19 cellular contexts compared by ENCODE assay signal in genomic region chr7:112183266-112183665, GRCh38. TPM values are rescaled to one million over a fixed set of nuclear protein-coding genes. Genes with fewer than 3 reads are reported as not detected.
DNase-seq lines count a peak whose midpoint lies in the region; ATAC-seq, FAIRE-seq and TF ChIP-seq lines count a peak whose summit lies in the region.
"Had no signal": no experiment of that assay in that cellular context is flagged by ENCODE, and none has a peak within 500 bp of the region (broad histone marks: within the 10 kb centered on the region; RNA-seq: fewer than 3 reads in every experiment).

No MANE protein-coding gene starts in this region.

- H3K4me1 ChIP-seq in HepG2 (ENCODE audit: insufficient read depth, low read length) = peaks cover 46% of the 10 kb centered on the region
- no peaks in the 10 kb centered on the region for H3K4me1 ChIP-seq in right lobe of liver
- peaks cover 61% of the 10 kb centered on the region for H3K4me1 ChIP-seq in psoas muscle
- no peaks in the 10 kb centered on the region for H3K4me1 ChIP-seq in pancreas

- FAIRE-seq in HepG2 (lab: Jason Lieb, UNC) (no peak), pancreas (lab: Jason Lieb, UNC) (no peak)
- FAIRE-seq: GM12878, GM18507, H54 had no signal

- H3K4me3 Mint-ChIP-seq in endothelial cell (ENCODE audit: unreplicated experiment) = no peak overlapping the region
- H3K4me3 Mint-ChIP-seq: CD4-positive, CD25-positive, alpha-beta regulatory T cell; IgD-negative memory B cell had no signal

- DNase-seq in HepG2 (ENCODE audit: low spot score) (peak; percentile 32), right lobe of liver (no peak), endothelial cell (ENCODE audit: low spot score) (no peak), psoas muscle (no peak), pancreas (no peak), HUDEP-2 (lab: John Stamatoyannopoulos, UW; ENCODE audit: unreplicated experiment in 76 of 76) (no peak)
- DNase-seq: ACHN; Calu3; CD4-positive, CD25-positive, alpha-beta regulatory T cell; DMS 273 treated with DMSO at 0.1 percent for 48 hours; DMS79; GM23248 had no signal

- H3K9ac ChIP-seq in HepG2 (ENCODE audit: insufficient read depth, low read depth, low read length) = no peak overlapping the region
- H3K9ac ChIP-seq: BLaER1 treated with 17β-estradiol and CSF1 and Interleukin-3, amounts not matched to agents 10 nM and 100 nM; GM23248 had no signal

- H3K4me2 ChIP-seq in HepG2 (ENCODE audit: low read depth, low read length) = peak overlapping the region; percentile 49; the same call in 1 of the 2 replicates

- no peak overlapping the region for H3K27ac ChIP-seq in HepG2 (ENCODE audit: extremely low read length, insufficient read depth, low read length)
- H3K27ac ChIP-seq in right lobe of liver = no peak overlapping the region
- peak overlapping the region; percentile 43 for H3K27ac ChIP-seq in psoas muscle
- no peak overlapping the region for H3K27ac ChIP-seq in pancreas
- H3K27ac ChIP-seq: BLaER1 treated with 17β-estradiol and CSF1 and Interleukin-3, amounts not matched to agents 10 nM and 100 nM; GM23248 had no signal

- H3K9me3 ChIP-seq in HepG2 (ENCODE audit: low read length) (no peaks in the 10 kb centered on the region), right lobe of liver (no peaks in the 10 kb centered on the region), psoas muscle (no peaks in the 10 kb centered on the region), pancreas (no peaks in the 10 kb centered on the region)
- H3K9me3 ChIP-seq: BLaER1 treated with 17β-estradiol and CSF1 and Interleukin-3, amounts not matched to agents 10 nM and 100 nM had no signal

- no peaks in the 10 kb centered on the region for H3K9me3 Mint-ChIP-seq in endothelial cell (ENCODE audit: unreplicated experiment)
- H3K9me3 Mint-ChIP-seq: IgD-negative memory B cell had no signal

- H3K27ac Mint-ChIP-seq in endothelial cell (ENCODE audit: unreplicated experiment) = peak overlapping the region; percentile 55
- H3K27ac Mint-ChIP-seq: CD4-positive, CD25-positive, alpha-beta regulatory T cell; IgD-negative memory B cell had no signal

- no TSS peak for BruUV-seq in HepG2 (replicated peaks; lab: Mats Ljungman, UMichigan)

- H3K27me3 Mint-ChIP-seq in endothelial cell (ENCODE audit: unreplicated experiment) = no peaks in the 10 kb centered on the region

- peaks cover 69% of the 10 kb centered on the region for H3K79me2 ChIP-seq in HepG2 (ENCODE audit: insufficient read depth, low read length)

- TF ChIP-seq EP300 in HepG2 (IDR thresholded peaks at IDR 0.05; ENCODE audit: low read depth in 2 of 2, low read length in 2 of 2) (no peak), HepG2 (CRISPR knock-in tag; IDR thresholded peaks at IDR 0.05; ENCODE audit: borderline replicate concordance) (no peak)

- TF ChIP-seq CTCF in HepG2 (CRISPR knock-in tag; IDR thresholded peaks at IDR 0.05) (no peak), right lobe of liver (IDR thresholded peaks at IDR 0.05) (no peak), endothelial cell (IDR thresholded peaks at IDR 0.05; ENCODE audit: unreplicated experiment) (no peak), psoas muscle (IDR thresholded peaks at IDR 0.05) (no peak), pancreas (IDR thresholded peaks at IDR 0.05) (no peak)

- intact Hi-C loops in HepG2 (cut with micrococcal nuclease; ENCODE audit: unreplicated experiment) = no loop called here
- intact Hi-C loops in right lobe of liver (cut with DNase I) = no loop called here
- intact Hi-C loops in psoas muscle (cut with DNase I) = no loop called here
- intact Hi-C loops in pancreas (cut with DNase I) = no loop called here

- peaks cover 5% of the 10 kb centered on the region for H3K36me3 Mint-ChIP-seq in endothelial cell (ENCODE audit: low read depth, unreplicated experiment)
- H3K36me3 Mint-ChIP-seq: CD4-positive, CD25-positive, alpha-beta regulatory T cell; IgD-negative memory B cell had no signal

- WGBS in HepG2 (ENCODE audit: low lambda C conversion rate) = 20% methylated on average over 1 of the region's 1 CpG
- WGBS in right lobe of liver (ENCODE audit: insufficient coverage, low coverage, low lambda C conversion rate, missing lambda C conversion rate) = 78% methylated on average over 1 of the region's 1 CpG
- WGBS in psoas muscle, 3 donors = 66 to 82% (median 78%) methylated on average over 1 of the region's 1 CpG
- WGBS in pancreas, 2 donors = 82 to 95% methylated on average over 1 of the region's 1 CpG

- TF ChIP-seq POLR2A in HepG2 (IDR thresholded peaks at IDR 0.05; ENCODE audit: insufficient read depth in 1 of 2, low read depth in 2 of 2, low read length in 2 of 2) (no peak), right lobe of liver (IDR thresholded peaks at IDR 0.05) (no peak)

- no peaks in the 10 kb centered on the region for H3K36me3 ChIP-seq in HepG2 (replicated peaks in 1 of 2; ENCODE audit: control insufficient read depth in 1 of 2, insufficient read depth in 2 of 2, low read length in 2 of 2)
- H3K36me3 ChIP-seq in right lobe of liver = no peaks in the 10 kb centered on the region
- no peaks in the 10 kb centered on the region for H3K36me3 ChIP-seq in psoas muscle (ENCODE audit: insufficient read depth in 1 of 2, low read depth in 1 of 2)
- H3K36me3 ChIP-seq in pancreas = no peaks in the 10 kb centered on the region

- no peaks in the 10 kb centered on the region for H3K27me3 ChIP-seq in HepG2 (ENCODE audit: control insufficient read depth in 1 of 2, insufficient read depth in 2 of 2, low read length in 2 of 2)
- H3K27me3 ChIP-seq in right lobe of liver = no peaks in the 10 kb centered on the region
- H3K27me3 ChIP-seq in psoas muscle (ENCODE audit: insufficient read depth in 3 of 3, low read length in 2 of 3) = no peaks in the 10 kb centered on the region
- H3K27me3 ChIP-seq in pancreas = no peaks in the 10 kb centered on the region
- H3K27me3 ChIP-seq: BLaER1 treated with 17β-estradiol and CSF1 and Interleukin-3, amounts not matched to agents 10 nM and 100 nM had no signal

- POLR2A ChIA-PET in HepG2 (lab: Yijun Ruan, JAX) = interaction anchor here (1.0 to 1.6 kb wide), 4 partner anchors 11 to 252 kb away, joined by 3 to 5 read pairs (median 4); no protein-coding TSS in a partner anchor

- peak; percentile 70 for ATAC-seq in HepG2
- ATAC-seq in right lobe of liver = no peak
- ATAC-seq in psoas muscle = no peak
- ATAC-seq in pancreas = no peak
- ATAC-seq in GM21367 (IDR thresholded peaks at IDR 0.05; ENCODE audit: unreplicated experiment) = no peak
- ATAC-seq: GM12878, HCT116 had no signal

- H3K4me1 Mint-ChIP-seq in endothelial cell (ENCODE audit: unreplicated experiment) = peaks cover 79% of the 10 kb centered on the region
- H3K4me1 Mint-ChIP-seq: CD4-positive, CD25-positive, alpha-beta regulatory T cell; IgD-negative memory B cell had no signal

- peaks cover 14% of the 10 kb centered on the region for H4K20me1 ChIP-seq in HepG2 (ENCODE audit: insufficient read depth, low read length)

- CTCF ChIA-PET in HepG2 (lab: Yijun Ruan, JAX; ENCODE audit: low intra/inter-chr PET ratio, low total read pairs) = no interaction called here

- no peak for TF ChIP-seq RAD21 in HepG2 (CRISPR knock-in tag; IDR thresholded peaks at IDR 0.05)

- no peak overlapping the region for H3K4me3 ChIP-seq in HepG2 (replicated peaks in 1 of 3; ENCODE audit: insufficient read depth in 1 of 3, low read depth in 2 of 3, low read length in 3 of 3)
- no peak overlapping the region for H3K4me3 ChIP-seq in right lobe of liver
- H3K4me3 ChIP-seq in psoas muscle = no peak overlapping the region
- H3K4me3 ChIP-seq in pancreas = no peak overlapping the region
- H3K4me3 ChIP-seq: BLaER1 treated with 17β-estradiol and CSF1 and Interleukin-3, amounts not matched to agents 10 nM and 100 nM; GM12878; GM23248 had no signal

- H2AFZ ChIP-seq in HepG2 (ENCODE audit: low read length) = no peak overlapping the region
- H2AFZ ChIP-seq: GM23248 had no signal

- in situ Hi-C loops in HepG2 (cut with HindIII; ENCODE audit: extremely low pct_ligation_motif_present, low pct_unique_long_range_greater_than_20kb) = no loop called here

RNA-seq across cellular contexts. Expression of gene DOCK4, which starts 22.9 kb away (rescaled TPM):
- total RNA-seq in HepG2 (2016; rRNA removed; fragmentation: Illumina TruSeq; extraction: Trizol) = 13.5 and 19.1 TPM in 2 replicates
- 6.3 and 6.4 TPM in 2 replicates for total RNA-seq in HepG2 (2016; cell fraction: cytosol; rRNA removed; fragmentation: Illumina TruSeq; extraction: Trizol; ENCODE audit: low read depth)
- 14.2 and 17.5 TPM in 2 replicates for total RNA-seq in HepG2 (2016; cell fraction: insoluble cytoplasmic fraction; rRNA removed; fragmentation: Illumina TruSeq; extraction: Trizol)
- total RNA-seq in HepG2 (2016; cell fraction: membrane; rRNA removed; fragmentation: Illumina TruSeq; extraction: Trizol) = 4.5 and 6.0 TPM in 2 replicates
- 45.8 and 53.4 TPM in 2 replicates for total RNA-seq in HepG2 (2016; cell fraction: nucleus; rRNA removed; fragmentation: Illumina TruSeq; extraction: Trizol)
- 16.2 and 17.4 TPM in 2 replicates for polyA plus RNA-seq in HepG2 (2011; rRNA removed)
- polyA plus RNA-seq in HepG2 (2011; cell fraction: cytosol; rRNA removed) = 9.8 and 10.6 TPM in 2 replicates
- polyA plus RNA-seq in HepG2 (2011; cell fraction: nucleus; rRNA removed) = 23.1 and 29.8 TPM in 2 replicates
- polyA plus RNA-seq in HepG2 (2012) = 12.9 and 13.0 TPM in 2 replicates
- 0.15 and 0.33 TPM in 2 replicates for polyA plus RNA-seq in HepG2 (2016; cell fraction: cytosol; fragmentation: Illumina TruSeq; extraction: Trizol; ENCODE audit: low read depth)
- 6.8 TPM in 2 replicates for polyA plus RNA-seq in HepG2 (2016; cell fraction: insoluble cytoplasmic fraction; fragmentation: Illumina TruSeq; extraction: Trizol; ENCODE audit: low read depth)
- 0.62 and 0.66 TPM in 2 replicates for polyA plus RNA-seq in HepG2 (2016; cell fraction: membrane; fragmentation: Illumina TruSeq; extraction: Trizol; ENCODE audit: low read depth)
- polyA plus RNA-seq in HepG2 (2016; cell fraction: nucleus; fragmentation: Illumina TruSeq; extraction: Trizol; ENCODE audit: insufficient read depth, low read depth) = 18.9 and 19.8 TPM in 2 replicates
- polyA minus RNA-seq in HepG2 (2011; rRNA and poly(A)+ RNA removed; ENCODE audit: low replicate concordance) = 5.9 and 36.9 TPM in 2 replicates
- 21.7 and 38.6 TPM in 2 replicates for polyA minus RNA-seq in HepG2 (2011; cell fraction: cytosol; rRNA and poly(A)+ RNA removed)
- 212 and 216 TPM in 2 replicates for polyA minus RNA-seq in HepG2 (2011; cell fraction: nucleus; rRNA and poly(A)+ RNA removed)
- total RNA-seq in right lobe of liver = 10 to 100 TPM in 5 of 6 experiments, 1 to 10 TPM in 1; 9.4 to 29.9 (median 22.8) TPM
- total RNA-seq in endothelial cell (ENCODE audit: unreplicated experiment) = 99.2 TPM
- 10 to 100 TPM in 2 of 4 donors, 1 to 10 TPM in 2; 7.1 to 12.7 (median 10.9) TPM for total RNA-seq in psoas muscle
- 1 to 10 TPM; 1.8 to 4.2 (median 3.9) TPM for polyA plus RNA-seq in psoas muscle
- total RNA-seq in pancreas = 10 to 100 TPM in 2 of 6 donors, 1 to 10 TPM in 4; 5.5 to 15.5 (median 7.3) TPM
- polyA plus RNA-seq in pancreas = 1 to 10 TPM; 5.4 to 5.5 TPM
- polyA plus RNA-seq: CD4-positive, CD25-positive, alpha-beta regulatory T cell; IgD-negative memory B cell had no signal

RNA-seq across cellular contexts. Expression of gene ZNF277, which starts 23.2 kb away (rescaled TPM):
- total RNA-seq in HepG2 (2016; rRNA removed; fragmentation: Illumina TruSeq; extraction: Trizol) (30.1 and 44.8 TPM in 2 replicates), right lobe of liver (10 to 100 TPM; 11.2 to 20.9 (median 13.1) TPM), endothelial cell (ENCODE audit: unreplicated experiment) (26.1 TPM), psoas muscle (10 to 100 TPM; 10.0 to 13.3 (median 12.0) TPM), pancreas (10 to 100 TPM; 15.1 to 25.3 (median 20.3) TPM)
- 12.0 and 13.8 TPM in 2 replicates for total RNA-seq in HepG2 (2016; cell fraction: cytosol; rRNA removed; fragmentation: Illumina TruSeq; extraction: Trizol; ENCODE audit: low read depth)
- total RNA-seq in HepG2 (2016; cell fraction: insoluble cytoplasmic fraction; rRNA removed; fragmentation: Illumina TruSeq; extraction: Trizol) = 29.9 and 44.3 TPM in 2 replicates
- 31.0 and 38.7 TPM in 2 replicates for total RNA-seq in HepG2 (2016; cell fraction: membrane; rRNA removed; fragmentation: Illumina TruSeq; extraction: Trizol)
- 20.9 and 21.0 TPM in 2 replicates for total RNA-seq in HepG2 (2016; cell fraction: nucleus; rRNA removed; fragmentation: Illumina TruSeq; extraction: Trizol)
- polyA plus RNA-seq in HepG2 (2011; rRNA removed) (20.0 and 29.1 TPM in 2 replicates), psoas muscle (10 to 100 TPM in 1 of 3 donors, 1 to 10 TPM in 2; 6.9 to 16.7 (median 8.9) TPM), pancreas (10 to 100 TPM; 13.6 to 17.4 TPM)
- 13.8 and 19.6 TPM in 2 replicates for polyA plus RNA-seq in HepG2 (2011; cell fraction: cytosol; rRNA removed)
- 3.9 and 4.8 TPM in 2 replicates for polyA plus RNA-seq in HepG2 (2011; cell fraction: nucleus; rRNA removed)
- 37.4 and 40.5 TPM in 2 replicates for polyA plus RNA-seq in HepG2 (2012)
- polyA plus RNA-seq in HepG2 (2016; cell fraction: cytosol; fragmentation: Illumina TruSeq; extraction: Trizol; ENCODE audit: low read depth) = 10.2 and 13.8 TPM in 2 replicates
- polyA plus RNA-seq in HepG2 (2016; cell fraction: insoluble cytoplasmic fraction; fragmentation: Illumina TruSeq; extraction: Trizol; ENCODE audit: low read depth) = 34.0 and 36.2 TPM in 2 replicates
- 20.1 and 24.9 TPM in 2 replicates for polyA plus RNA-seq in HepG2 (2016; cell fraction: membrane; fragmentation: Illumina TruSeq; extraction: Trizol; ENCODE audit: low read depth)
- 11.7 and 17.4 TPM in 2 replicates for polyA plus RNA-seq in HepG2 (2016; cell fraction: nucleus; fragmentation: Illumina TruSeq; extraction: Trizol; ENCODE audit: insufficient read depth, low read depth)
- polyA minus RNA-seq in HepG2 (2011; rRNA and poly(A)+ RNA removed; ENCODE audit: low replicate concordance) = 7.4 and 8.8 TPM in 2 replicates
- 42.6 and 49.1 TPM in 2 replicates for polyA minus RNA-seq in HepG2 (2011; cell fraction: cytosol; rRNA and poly(A)+ RNA removed)
- 45.6 and 48.4 TPM in 2 replicates for polyA minus RNA-seq in HepG2 (2011; cell fraction: nucleus; rRNA and poly(A)+ RNA removed)
